ENCODE assay signal across 14 cellular contexts in the genomic region with DNA sequence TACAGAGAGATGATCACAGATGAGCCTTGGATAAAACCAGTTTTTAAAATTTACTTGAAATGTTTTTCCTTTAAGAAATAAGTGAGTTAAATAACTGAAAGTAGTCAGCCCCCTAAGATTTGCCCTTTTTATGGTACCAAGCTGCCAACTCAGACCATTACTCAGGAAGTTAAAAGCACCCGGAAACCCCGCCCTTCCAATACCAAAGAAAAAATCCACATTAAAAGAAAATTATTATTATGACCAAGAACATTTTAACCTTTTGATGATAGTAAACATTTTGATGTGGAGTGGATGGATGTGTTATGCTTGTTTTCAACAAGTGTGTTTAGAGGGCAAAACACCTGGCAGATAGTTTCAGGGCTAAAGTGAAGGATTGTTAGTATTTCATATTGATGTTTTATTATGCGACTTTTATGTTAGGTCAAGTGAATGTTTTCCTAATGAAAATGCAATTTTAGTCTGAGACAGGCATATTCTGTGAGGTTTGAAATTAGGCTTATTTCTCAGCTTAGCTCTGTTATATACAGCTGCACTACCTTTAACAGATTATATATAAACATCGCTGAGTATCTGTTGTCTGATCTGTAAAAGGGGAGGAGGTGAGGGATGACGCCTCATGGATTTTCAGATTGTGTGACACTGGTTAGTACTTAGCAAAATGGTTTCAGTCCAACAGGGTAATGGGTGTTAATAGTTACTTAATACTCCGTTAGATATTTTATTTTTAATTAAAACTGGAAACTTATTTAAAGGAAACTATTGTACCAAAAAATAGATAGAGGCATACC.
"Had no signal": no experiment of that assay in that cellular context is flagged by ENCODE, and none has a peak within 500 bp of the region (broad histone marks: within the 10 kb centered on the region; RNA-seq: fewer than 3 reads in every experiment).

No MANE protein-coding gene starts in this region.

- H3K4me3 ChIP-seq: esophagus muscularis mucosa, left lung, pancreas, stomach, thoracic aorta had no signal

- ATAC-seq: left lung, pancreas had no signal

- H3K4me1 ChIP-seq: left lung had no signal

- H3K27me3 ChIP-seq: esophagus muscularis mucosa, left lung, pancreas, stomach had no signal

- FAIRE-seq: endometrium, islet of Langerhans had no signal

- H3K9me3 ChIP-seq: esophagus muscularis mucosa, left lung, pancreas, stomach, thoracic aorta had no signal

- H3K36me3 ChIP-seq: left lung, pancreas, thoracic aorta had no signal

- H3K27ac ChIP-seq: esophagus muscularis mucosa, left lung, pancreas, stomach, thoracic aorta had no signal

- DNase-seq: activated CD4-positive, alpha-beta T cell treated with anti-CD3 and anti-CD28 coated beads for 1 hour; activated gamma-delta T cell; cerebellar nuclear complex; left lung; mesenchymal stem cell; pancreas; stimulated activated CD4-positive, alpha-beta T cell treated with anti-CD3 and anti-CD28 coated beads, Interleukin-15, amount 100 ng/mL, for 24 hours; stimulated activated CD4-positive, alpha-beta T cell treated with anti-CD3 and anti-CD28 coated beads, Interleukin-4, amount 100 ng/mL, for 24 hours; stomach; T1000 had no signal
